Comparison of ENCODE assay signal across 1 cellular context in genomic region chr1:34746785-34747637, GRCh38.
TF ChIP-seq lines count a peak whose summit lies in the region.

No MANE protein-coding gene starts in this region.

TF ChIP-seq in HepG2, 621 proteins besides CTCF, POLR2A, EP300 and RAD21:
- TF ChIP-seq MLXIP (CRISPR knock-in tag; IDR thresholded peaks at IDR 0.05; ENCODE audit: borderline replicate concordance) (no peak), ZNF768 (CRISPR knock-in tag; IDR thresholded peaks at IDR 0.05) (peak; percentile 69; the same call in 1 of the 2 replicates), ZNF362 (CRISPR knock-in tag; IDR thresholded peaks at IDR 0.05; ENCODE audit: borderline replicate concordance) (no peak)
TF ChIP-seq in HepG2: peak in this region for 1.
